ENCODE assay signal across 8 cellular contexts in the genomic region with DNA sequence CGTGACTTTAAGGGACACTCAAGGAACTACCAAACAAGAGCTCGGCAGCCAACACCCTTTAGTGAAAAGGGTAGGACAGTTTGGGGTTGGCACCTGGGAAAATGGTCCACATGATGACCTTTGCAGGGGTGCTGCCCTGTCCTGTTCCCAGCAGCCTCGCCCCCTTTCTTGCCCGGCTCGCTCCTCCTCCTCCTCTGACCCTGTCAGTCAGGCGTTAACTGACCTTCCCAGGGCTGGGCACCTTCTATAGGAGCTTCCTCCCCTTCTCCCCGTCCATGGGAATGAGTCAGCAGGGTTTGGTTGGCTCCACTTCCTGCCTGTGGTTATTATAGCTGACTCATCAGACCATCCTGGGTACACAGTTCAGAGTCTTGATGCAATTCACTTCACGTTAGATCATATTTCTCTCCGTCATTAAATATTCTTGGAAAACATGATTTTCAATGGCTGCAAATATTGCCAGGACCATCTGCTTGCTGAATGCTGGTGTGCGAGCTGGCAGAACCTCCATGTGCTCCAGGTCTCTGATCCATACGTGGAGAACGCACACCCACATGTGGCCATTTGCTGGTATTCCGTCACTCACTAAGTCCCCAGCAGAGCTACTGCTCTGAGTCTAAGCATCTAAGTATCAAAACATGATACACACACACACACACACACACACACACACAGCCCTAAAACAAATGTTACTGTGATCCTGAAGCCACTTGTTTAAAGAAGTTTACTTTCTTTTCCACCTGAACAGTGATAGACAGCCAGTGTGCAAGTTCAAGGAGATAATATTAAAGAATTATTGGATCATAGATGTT.
DNase-seq lines count a peak whose midpoint lies in the region; ATAC-seq, FAIRE-seq and TF ChIP-seq lines count a peak whose summit lies in the region.

No MANE protein-coding gene starts in this region.

- H3K27me3 ChIP-seq in lower lobe of right lung (ENCODE audit: low read depth) = no peaks in the 10 kb centered on the region

- TF ChIP-seq CTCF in WTC11 (IDR thresholded peaks at IDR 0.05) = no peak
- TF ChIP-seq CTCF in lower lobe of right lung (IDR thresholded peaks at IDR 0.05) = no peak

- H3K36me3 ChIP-seq in lower lobe of right lung = no peaks in the 10 kb centered on the region

- peaks cover 15% of the 10 kb centered on the region for H3K36me3 Mint-ChIP-seq in WTC11

- no peaks in the 10 kb centered on the region for H3K9me3 ChIP-seq in lower lobe of right lung

- DNase-seq in NCI-H2196 (lab: John Stamatoyannopoulos, UW; ENCODE audit: unreplicated experiment) (peak; percentile 97), WTC11 (ENCODE audit: low spot score) (no peak), cerebellum (ENCODE audit: low spot score) (peak; percentile 10), lower lobe of right lung (peak; percentile 79)
- peak; percentile 34 to 38 for DNase-seq in stimulated activated CD8-positive, alpha-beta memory T cell treated with anti-CD3 and anti-CD28 coated beads, Interleukin-2, amount 100 ng/mL, for 48 hours (ENCODE audit: low read depth in 2 of 2)

- ATAC-seq in GM18502 (IDR thresholded peaks at IDR 0.05; ENCODE audit: poor library complexity, unreplicated experiment) = peak; percentile 75
- peak; percentile 36 for ATAC-seq in WTC11
- ATAC-seq in lower lobe of right lung = peak; percentile 92 to 94
- ATAC-seq in HG02642 (IDR thresholded peaks at IDR 0.05; ENCODE audit: poor library complexity, unreplicated experiment) = no peak

- no peak overlapping the region for H3K4me3 ChIP-seq in lower lobe of right lung

- POLR2A ChIA-PET in WTC11 (lab: Charles Lee) = interaction anchor here (0.6 kb wide), 1 partner anchor 931 kb away, joined by 3 read pairs; no protein-coding TSS in a partner anchor

- peaks cover 29% of the 10 kb centered on the region for H3K4me1 Mint-ChIP-seq in WTC11

- CTCF ChIA-PET in WTC11 (lab: Charles Lee) = interaction anchor here (0.7 to 1.9 kb wide), 3 partner anchors 79 to 582 kb away, joined by 3 to 7 read pairs (median 4); no protein-coding TSS in a partner anchor

- peak; percentile 78 for FAIRE-seq in A204.1 (lab: Jason Lieb, UNC)

- no peak overlapping the region for H3K4me3 Mint-ChIP-seq in WTC11

- intact Hi-C loops in lower lobe of right lung (cut with DNase I) = no loop called here

- peak overlapping the region; percentile 6; the same call in 1 of the 2 replicates for H3K27ac Mint-ChIP-seq in WTC11

- H3K9me3 Mint-ChIP-seq in WTC11 = peaks cover 20% of the 10 kb centered on the region

- H3K4me1 ChIP-seq in lower lobe of right lung = peaks cover 26% of the 10 kb centered on the region

- H3K27me3 Mint-ChIP-seq in WTC11 (ENCODE audit: low read depth) = 0 out of 2 replicates have a peak, but pooled peaks cover 5% of the 10 kb centered on the region

- H3K27ac ChIP-seq in lower lobe of right lung = no peak overlapping the region

TF ChIP-seq in WTC11, 78 proteins besides CTCF, POLR2A, EP300 and RAD21 (continues in another document):
- TF ChIP-seq ZBTB43 (CRISPR knock-in tag; IDR thresholded peaks at IDR 0.05) = no peak
- TF ChIP-seq, protein P1, sequence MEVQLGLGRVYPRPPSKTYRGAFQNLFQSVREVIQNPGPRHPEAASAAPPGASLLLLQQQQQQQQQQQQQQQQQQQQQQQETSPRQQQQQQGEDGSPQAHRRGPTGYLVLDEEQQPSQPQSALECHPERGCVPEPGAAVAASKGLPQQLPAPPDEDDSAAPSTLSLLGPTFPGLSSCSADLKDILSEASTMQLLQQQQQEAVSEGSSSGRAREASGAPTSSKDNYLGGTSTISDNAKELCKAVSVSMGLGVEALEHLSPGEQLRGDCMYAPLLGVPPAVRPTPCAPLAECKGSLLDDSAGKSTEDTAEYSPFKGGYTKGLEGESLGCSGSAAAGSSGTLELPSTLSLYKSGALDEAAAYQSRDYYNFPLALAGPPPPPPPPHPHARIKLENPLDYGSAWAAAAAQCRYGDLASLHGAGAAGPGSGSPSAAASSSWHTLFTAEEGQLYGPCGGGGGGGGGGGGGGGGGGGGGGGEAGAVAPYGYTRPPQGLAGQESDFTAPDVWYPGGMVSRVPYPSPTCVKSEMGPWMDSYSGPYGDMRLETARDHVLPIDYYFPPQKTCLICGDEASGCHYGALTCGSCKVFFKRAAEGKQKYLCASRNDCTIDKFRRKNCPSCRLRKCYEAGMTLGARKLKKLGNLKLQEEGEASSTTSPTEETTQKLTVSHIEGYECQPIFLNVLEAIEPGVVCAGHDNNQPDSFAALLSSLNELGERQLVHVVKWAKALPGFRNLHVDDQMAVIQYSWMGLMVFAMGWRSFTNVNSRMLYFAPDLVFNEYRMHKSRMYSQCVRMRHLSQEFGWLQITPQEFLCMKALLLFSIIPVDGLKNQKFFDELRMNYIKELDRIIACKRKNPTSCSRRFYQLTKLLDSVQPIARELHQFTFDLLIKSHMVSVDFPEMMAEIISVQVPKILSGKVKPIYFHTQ (CRISPR knock-in tag; IDR thresholded peaks at IDR 0.05) = no peak
- no peak for TF ChIP-seq HMGXB4 (CRISPR knock-in tag; IDR thresholded peaks at IDR 0.05)
- TF ChIP-seq GRHL2 (CRISPR knock-in tag; IDR thresholded peaks at IDR 0.05; ENCODE audit: insufficient replicate concordance, severe bottlenecking) = no peak
- TF ChIP-seq GTF2I (CRISPR knock-in tag; conservative IDR thresholded peaks at IDR 0.05) = no peak
- TF ChIP-seq CBFB (CRISPR knock-in tag; IDR thresholded peaks at IDR 0.05; ENCODE audit: low read depth) = no peak
- no peak for TF ChIP-seq JAZF1 (CRISPR knock-in tag; IDR thresholded peaks at IDR 0.05)
- peak; percentile 66 for TF ChIP-seq NFE2L1 (CRISPR knock-in tag; IDR thresholded peaks at IDR 0.05)
- TF ChIP-seq ZNF232 (CRISPR knock-in tag; IDR thresholded peaks at IDR 0.05) = no peak
- no peak for TF ChIP-seq SP1 (CRISPR knock-in tag; conservative IDR thresholded peaks at IDR 0.05)
- TF ChIP-seq E2F4 (CRISPR knock-in tag; IDR thresholded peaks at IDR 0.05; ENCODE audit: borderline replicate concordance, low read depth) = no peak
- no peak for TF ChIP-seq ZNF425 (CRISPR knock-in tag; conservative IDR thresholded peaks at IDR 0.05)
- no peak for TF ChIP-seq ESRRA (CRISPR knock-in tag; IDR thresholded peaks at IDR 0.05; ENCODE audit: borderline replicate concordance)
